In genomic region chr9:124254261-124254682, GRCh38 we compare ENCODE assay signal across 9 cellular contexts. TPM values are rescaled to one million over a fixed set of nuclear protein-coding genes. Genes with fewer than 3 reads are reported as not detected.
DNase-seq lines count a peak whose midpoint lies in the region; ATAC-seq and TF ChIP-seq lines count a peak whose summit lies in the region.
"Had no signal": no experiment of that assay in that cellular context is flagged by ENCODE, and none has a peak within 500 bp of the region (broad histone marks: within the 10 kb centered on the region; RNA-seq: fewer than 3 reads in every experiment).

No MANE protein-coding gene starts in this region.

- H3K27me3 ChIP-seq in testis (no peaks in the 10 kb centered on the region), heart right ventricle (no peaks in the 10 kb centered on the region)

- TF ChIP-seq CTCF in testis (IDR thresholded peaks at IDR 0.05) (no peak), heart right ventricle (IDR thresholded peaks at IDR 0.05) (no peak)

- peak overlapping the region; percentile 23 for H3K27ac ChIP-seq in mesodermal cell (ENCODE audit: low read depth, low read length, severe bottlenecking)
- H3K27ac ChIP-seq in testis = no peak overlapping the region
- H3K27ac ChIP-seq in heart right ventricle = peak overlapping the region in 1 of 10 donors; percentile 6
- H3K27ac ChIP-seq: HL-60 had no signal

- WGBS in mesodermal cell (ENCODE audit: insufficient coverage in 2 of 2), 2 experiments = 92 to 94% methylated on average over 9 to 10 of the region's 10 CpGs
- 74 to 81% methylated on average over 10 of the region's 10 CpGs for WGBS in testis, 2 donors
- 79 to 80% methylated on average over 10 of the region's 10 CpGs for WGBS in heart right ventricle, 2 donors

- peaks cover 26% of the 10 kb centered on the region for H3K4me1 ChIP-seq in mesodermal cell (ENCODE audit: control insufficient read depth, insufficient read depth, low read length, poor library complexity, severe bottlenecking)
- peaks cover 6% of the 10 kb centered on the region for H3K4me1 ChIP-seq in testis
- peaks cover 0 to 32% (median 13%) of the 10 kb centered on the region in 9 donors for H3K4me1 ChIP-seq in heart right ventricle

- intact Hi-C loops in testis (cut with DNase I; ENCODE audit: low total_unique reads) = no loop called here
- intact Hi-C loops in heart right ventricle (cut with DNase I) = no loop called here

- H3K4me3 ChIP-seq in mesodermal cell (ENCODE audit: extremely low read depth, insufficient read depth, low read length, poor library complexity, severe bottlenecking) (no peak overlapping the region), testis (no peak overlapping the region), heart right ventricle (no peak overlapping the region)

- ATAC-seq in GM18499 (IDR thresholded peaks at IDR 0.05; ENCODE audit: insufficient read depth, unreplicated experiment) (peak; percentile 51), GM19468 (IDR thresholded peaks at IDR 0.05; ENCODE audit: extremely low read depth, unreplicated experiment) (peak; percentile 48), HG03342 (IDR thresholded peaks at IDR 0.05; ENCODE audit: unreplicated experiment) (peak; percentile 57), heart right ventricle (no peak)

- DNase-seq in testis (no peak), ACHN (no peak), DMS153 treated with DMSO at 0.1 percent for 48 hours (lab: John Stamatoyannopoulos, UW; ENCODE audit: unreplicated experiment) (no peak), heart right ventricle (no peak)

- in situ Hi-C loops in ACHN (cut with HindIII; ENCODE audit: low pct_ligation_motif_present, low pct_unique_long_range_greater_than_20kb, low sequenced_read_pairs) = no loop called here

- no peaks in the 10 kb centered on the region for H3K9me3 ChIP-seq in mesodermal cell (ENCODE audit: control insufficient read depth, low read length)
- no peaks in the 10 kb centered on the region for H3K9me3 ChIP-seq in testis
- no peaks in the 10 kb centered on the region for H3K9me3 ChIP-seq in heart right ventricle

- no peak for TF ChIP-seq POLR2A in testis (IDR thresholded peaks at IDR 0.05)

- H3K36me3 ChIP-seq in mesodermal cell (ENCODE audit: control insufficient read depth, insufficient read depth, low read length) (no peaks in the 10 kb centered on the region), testis (ENCODE audit: low read depth, missing control alignments) (no peaks in the 10 kb centered on the region), heart right ventricle (no peaks in the 10 kb centered on the region)

RNA-seq across cellular contexts. Expression of gene NEK6, which starts 3.5 kb away (rescaled TPM):
- polyA plus RNA-seq in mesodermal cell (2013, experiment 1 of 2) = 28.5 TPM
- polyA plus RNA-seq in mesodermal cell (2013, experiment 2 of 2) = 27.9 TPM
- total RNA-seq in testis (10 to 100 TPM; 11.5 to 21.4 TPM), heart right ventricle (10 to 100 TPM in 4 of 10 donors, 1 to 10 TPM in 6; 4.6 to 22.4 (median 7.9) TPM)
- polyA plus RNA-seq in testis (ENCODE audit: insufficient read depth, low read depth, low replicate concordance) (21.5 TPM), heart right ventricle (1 to 10 TPM; 1.9 to 2.1 TPM)

Comparison
In these comparisons a context has a peak if more than half of its experiments do, and no peak if none do; other contexts are left out.
1. ATAC-seq: peak in GM18499 (single experiment), GM19468 (single experiment) and HG03342 (single experiment); none in heart right ventricle (0 of 8).